Comparison of ENCODE assay signal across 8 cellular contexts in genomic region chr15:30755036-30755687, GRCh38.
DNase-seq lines count a peak whose midpoint lies in the region; ATAC-seq and TF ChIP-seq lines count a peak whose summit lies in the region.
"Not testable (repeated sequence)": the region's sequence is repeated elsewhere in the genome, so short reads cannot be mapped to it uniquely, and the experiment has no call there.

No MANE protein-coding gene starts in this region.

- not testable (repeated sequence) for TF ChIP-seq POLR2A in IMR-90 (IDR thresholded peaks at IDR 0.05; ENCODE audit: low read depth, low read length)

- not testable (repeated sequence) for H3K4me3 Mint-ChIP-seq in Caco-2 (ENCODE audit: unreplicated experiment)

- H3K4me1 ChIP-seq in Caco-2; IMR-90 (ENCODE audit: control insufficient read depth, insufficient read depth, low read length); parathyroid adenoma: not testable (repeated sequence)

- not testable (repeated sequence) for BruUV-seq in Caco-2 (replicated peaks; lab: Mats Ljungman, UMichigan); IMR-90 (replicated peaks; lab: Mats Ljungman, UMichigan)

- not testable (repeated sequence) for H2AFZ ChIP-seq in IMR-90 (replicated peaks; ENCODE audit: low read length, poor library complexity); parathyroid adenoma

- H3K4ac ChIP-seq in IMR-90 (ENCODE audit: low read depth, low read length) = not testable (repeated sequence)

- H3K4me1 Mint-ChIP-seq in Caco-2 (ENCODE audit: low read depth, unreplicated experiment) = not testable (repeated sequence)

- not testable (repeated sequence) for H3K27me3 Mint-ChIP-seq in Caco-2 (ENCODE audit: insufficient read depth, unreplicated experiment)

- H3K36me3 ChIP-seq in Caco-2 (ENCODE audit: control insufficient read depth, insufficient read depth, low read length); IMR-90 (ENCODE audit: control insufficient read depth, insufficient read depth, low read length); parathyroid adenoma (ENCODE audit: control insufficient read depth, insufficient read depth, low read length): not testable (repeated sequence)

- in situ Hi-C loops in IMR-90 (cut with MboI; ENCODE audit: low sequenced_read_pairs) = loop anchor here (10.0 kb wide), 1 partner anchor 90 kb away; no protein-coding TSS in a partner anchor
- in situ Hi-C loops in astrocyte of the cerebellum (cut with HindIII; ENCODE audit: low sequenced_read_pairs) = not testable (repeated sequence)

- H3K56ac ChIP-seq in IMR-90 (ENCODE audit: extremely low read depth, insufficient read depth, low read length) = not testable (repeated sequence)

- not testable (repeated sequence) for H4K91ac ChIP-seq in IMR-90 (ENCODE audit: insufficient read depth, low read depth, low read length)

- WGBS in IMR-90 (ENCODE audit: extremely low coverage in 2 of 2, insufficient read length in 1 of 2), 2 experiments = no CpG with 5 or more reads among the region's 7 CpGs

- H2BK15ac ChIP-seq in IMR-90 (ENCODE audit: low read depth, low read length) = not testable (repeated sequence)

- TF ChIP-seq RAD21 in IMR-90 (IDR thresholded peaks at IDR 0.05; ENCODE audit: low read length) = not testable (repeated sequence)

- not testable (repeated sequence) for H2AK9ac ChIP-seq in IMR-90 (replicated peaks; ENCODE audit: low read depth, low read length, poor library complexity)

- H2AK5ac ChIP-seq in IMR-90 (ENCODE audit: low read depth, low read length) = not testable (repeated sequence)

- H3K18ac ChIP-seq in IMR-90 (ENCODE audit: low read depth, low read length) = not testable (repeated sequence)

- not testable (repeated sequence) for H4K5ac ChIP-seq in IMR-90 (ENCODE audit: low read depth, low read length)

- intact Hi-C loops in Caco-2 (cut with micrococcal nuclease; ENCODE audit: unreplicated experiment) = loop anchor here (10.0 kb wide), 1 partner anchor 90 kb away; no protein-coding TSS in a partner anchor
- intact Hi-C loops in IMR-90 (cut with micrococcal nuclease); cardiac septum (cut with DNase I): not testable (repeated sequence)

- not testable (repeated sequence) for H4K20me1 ChIP-seq in IMR-90 (ENCODE audit: insufficient read depth, low read length)

- TF ChIP-seq CTCF in Caco-2 (IDR thresholded peaks at IDR 0.05; ENCODE audit: insufficient read depth in 1 of 2, low read depth in 1 of 2, low read length in 1 of 2, severe bottlenecking in 1 of 2, unreplicated experiment in 1 of 2) = peak; percentile 33 to 65
- peak; percentile 30 for TF ChIP-seq CTCF in IMR-90 (conservative IDR thresholded peaks at IDR 0.05; ENCODE audit: low read depth, low read length)
- TF ChIP-seq CTCF in astrocyte of the cerebellum (IDR thresholded peaks at IDR 0.05; ENCODE audit: low read depth, low read length, missing control alignments) = peak; percentile 28
- TF ChIP-seq CTCF in parathyroid adenoma (IDR thresholded peaks at IDR 0.05) = peak; percentile 26

- ATAC-seq in GM21390 (IDR thresholded peaks at IDR 0.05; ENCODE audit: unreplicated experiment) = peak; percentile 63
- peak; percentile 99 for ATAC-seq in IMR-90 (ENCODE audit: low read depth)

- not testable (repeated sequence) for H3K27ac Mint-ChIP-seq in Caco-2 (ENCODE audit: unreplicated experiment)

- not testable (repeated sequence) for H3K79me2 ChIP-seq in parathyroid adenoma

- H3K36me3 Mint-ChIP-seq in Caco-2 (ENCODE audit: insufficient read depth, unreplicated experiment) = peaks cover 22% of the 10 kb centered on the region

- not testable (repeated sequence) for H3K9me3 Mint-ChIP-seq in Caco-2 (ENCODE audit: unreplicated experiment)

- H3K27me3 ChIP-seq in Caco-2 (replicated peaks; ENCODE audit: control insufficient read depth, insufficient read depth, low read length); IMR-90 (ENCODE audit: control insufficient read depth, insufficient read depth, low read length); parathyroid adenoma (ENCODE audit: control insufficient read depth, insufficient read depth, low read length): not testable (repeated sequence)

- not testable (repeated sequence) for H3K23ac ChIP-seq in IMR-90 (ENCODE audit: low read depth, low read length)

- H3K4me2 ChIP-seq in IMR-90 (ENCODE audit: low read depth, low read length); parathyroid adenoma (ENCODE audit: low read length): not testable (repeated sequence)

- not testable (repeated sequence) for H2BK120ac ChIP-seq in IMR-90 (ENCODE audit: low read depth, low read length)

- H2BK5ac ChIP-seq in IMR-90 (ENCODE audit: low read depth, low read length, poor library complexity, severe bottlenecking) = not testable (repeated sequence)

- DNase-seq in Caco-2 (peak in 1 of 2 experiments; percentile 71), cardiac septum (ENCODE audit: low spot score) (peak; percentile 90)
- not testable (repeated sequence) for DNase-seq in IMR-90; astrocyte of the cerebellum (ENCODE audit: low read depth)
- peak; percentile 76 to 79 for DNase-seq in activated CD4-positive, alpha-beta T cell treated with anti-CD3 and anti-CD28 coated beads, Interleukin-2, amount 50 U/mL, for 48 hours
- DNase-seq in stimulated activated CD8-positive, alpha-beta memory T cell treated with anti-CD3 and anti-CD28 coated beads, Interleukin-2, amount 100 ng/mL, for 48 hours (ENCODE audit: low read depth in 2 of 2) = peak; percentile 24 to 45

- H3K9me1 ChIP-seq in IMR-90 (ENCODE audit: insufficient read depth, low read length) = not testable (repeated sequence)

- not testable (repeated sequence) for H3K9ac ChIP-seq in IMR-90 (ENCODE audit: low read depth, low read length); parathyroid adenoma

- not testable (repeated sequence) for H3K9me3 ChIP-seq in Caco-2; IMR-90 (ENCODE audit: control insufficient read depth, insufficient read depth, low read length); parathyroid adenoma (ENCODE audit: control insufficient read depth, low read length)

- not testable (repeated sequence) for H3K27ac ChIP-seq in IMR-90 (ENCODE audit: insufficient read depth, low read length); parathyroid adenoma

- POLR2A ChIA-PET in Caco-2 (lab: Charles Lee); IMR-90 (lab: Charles Lee; ENCODE audit: unreplicated experiment): not testable (repeated sequence)

- H4K8ac ChIP-seq in IMR-90 (ENCODE audit: low read depth in 2 of 2, low read length in 2 of 2) = not testable (repeated sequence)

- dilution Hi-C loops in IMR-90 (cut with HindIII; ENCODE audit: low sequenced_read_pairs, unreplicated experiment) = not testable (repeated sequence)

- not testable (repeated sequence) for H2BK20ac ChIP-seq in IMR-90 (ENCODE audit: low read depth, low read length)

- H3K79me1 ChIP-seq in IMR-90 (ENCODE audit: low read depth in 1 of 2, low read length in 2 of 2) = not testable (repeated sequence)

- CTCF ChIA-PET in Caco-2 (lab: Charles Lee); IMR-90 (lab: Yijun Ruan, JAX): not testable (repeated sequence)

- not testable (repeated sequence) for H3K4me3 ChIP-seq in Caco-2 (ENCODE audit: low read depth, low read length); IMR-90 (ENCODE audit: insufficient read depth, low read depth, low read length); astrocyte of the cerebellum (ENCODE audit: low read depth, low read length); parathyroid adenoma (ENCODE audit: low read depth, low read length)

- not testable (repeated sequence) for H3K14ac ChIP-seq in IMR-90 (replicated peaks; ENCODE audit: low read depth, low read length)

TF ChIP-seq in IMR-90, 13 proteins besides CTCF, POLR2A, EP300 and RAD21:
- TF ChIP-seq SMC3 (IDR thresholded peaks at IDR 0.05; ENCODE audit: low read depth, low read length) = 0 out of 2 replicates have a peak, but pooled peaks have one; percentile 17
